ENCODE assay signal across 8 cellular contexts in the genomic region with DNA sequence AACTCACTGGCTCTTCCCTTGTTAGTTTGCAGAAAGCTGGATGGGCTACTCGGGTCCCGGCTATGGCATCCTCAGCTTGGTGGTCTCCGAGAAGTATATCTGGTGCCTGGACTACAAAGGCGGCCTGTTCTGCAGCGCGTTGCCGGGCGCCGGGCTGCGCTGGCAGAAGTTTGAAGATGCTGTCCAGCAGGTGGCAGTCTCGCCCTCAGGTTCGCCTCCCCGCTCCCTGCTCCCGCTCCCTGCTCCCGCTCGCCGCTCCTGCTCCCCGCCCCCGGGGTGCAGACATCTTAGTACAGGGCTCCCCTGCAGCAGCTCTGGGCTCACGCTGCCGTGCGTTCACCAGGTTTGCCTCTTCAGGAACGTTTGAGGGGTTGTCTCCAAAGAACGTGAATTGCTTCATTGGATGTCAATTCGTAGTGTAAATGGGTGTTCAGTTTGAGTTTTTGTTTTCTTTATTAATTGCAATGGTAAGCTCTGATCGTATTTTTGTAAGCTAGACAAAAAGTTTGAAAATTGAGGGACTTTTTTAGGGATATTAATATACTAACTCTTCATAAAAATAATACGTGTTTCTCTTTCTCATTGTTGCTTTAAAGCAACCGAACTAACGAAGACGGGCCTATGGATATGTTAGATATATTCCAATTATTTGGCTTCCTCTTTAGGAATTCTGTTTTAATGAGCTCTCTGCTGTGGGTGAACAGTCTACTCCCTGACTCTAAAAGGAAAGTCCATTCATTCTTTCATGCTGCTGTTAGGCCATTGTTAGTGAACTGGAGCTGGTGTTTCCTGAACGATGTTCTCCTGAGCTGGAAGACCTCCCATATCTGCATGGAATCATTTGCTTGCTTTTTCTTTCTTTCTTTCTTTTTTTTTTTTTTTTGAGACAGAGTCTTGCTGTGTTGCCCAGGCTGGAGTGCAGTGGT.
DNase-seq lines count a peak whose midpoint lies in the region; ATAC-seq and TF ChIP-seq lines count a peak whose summit lies in the region.

No MANE protein-coding gene starts in this region.

- no peaks in the 10 kb centered on the region; a peak in 2 of 22 replicates for H4K20me1 ChIP-seq in BLaER1 treated with 17β-estradiol and CSF1 and Interleukin-3, amounts not matched to agents 10 nM and 100 nM

- peaks cover 0 to 50% (median 25%) of the 10 kb centered on the region in 11 experiments; a peak in 16 of 22 replicates for H3K36me3 ChIP-seq in BLaER1 treated with 17β-estradiol and CSF1 and Interleukin-3, amounts not matched to agents 10 nM and 100 nM
- peaks cover 7 to 66% of the 10 kb centered on the region in 2 experiments; a peak in 2 of 3 replicates for H3K36me3 ChIP-seq in HEK293 (ENCODE audit: control insufficient read depth in 2 of 2, insufficient read depth in 1 of 2, low read length in 2 of 2)

- TF ChIP-seq CTCF in HEK293 (tag by site-specific recombination; IDR thresholded peaks at IDR 0.05): peak; percentile 90

- CTCF ChIA-PET in HEK293 (lab: Yijun Ruan, JAX): interaction anchor here (0.6 to 3.4 kb wide), 33 partner anchors 8 to 731 kb away, joined by 3 to 30 read pairs (median 4); no protein-coding TSS in a partner anchor

- peaks cover 9 to 23% (median 16%) of the 10 kb centered on the region in 10 experiments; a peak in 19 of 20 replicates for H3K4me1 ChIP-seq in BLaER1 treated with 17β-estradiol and CSF1 and Interleukin-3, amounts not matched to agents 10 nM and 100 nM
- no peaks in the 10 kb centered on the region for H3K4me1 ChIP-seq in HEK293 (ENCODE audit: control insufficient read depth, insufficient read depth, low read length)

- H3K9ac ChIP-seq in BLaER1 treated with 17β-estradiol and CSF1 and Interleukin-3, amounts not matched to agents 10 nM and 100 nM: peak overlapping the region in 2 of 11 experiments; percentile 16 to 33; a peak in 1 of 22 replicates

- no peak overlapping the region for H3K27ac ChIP-seq in BLaER1 treated with 17β-estradiol and CSF1 and Interleukin-3, amounts not matched to agents 10 nM and 100 nM
- no peak overlapping the region for H3K27ac ChIP-seq in HEK293 (ENCODE audit: extremely low read depth, low read depth, low read length)

- no peaks in the 10 kb centered on the region for H3K9me3 ChIP-seq in BLaER1 treated with 17β-estradiol and CSF1 and Interleukin-3, amounts not matched to agents 10 nM and 100 nM (replicated peaks in 1 of 11)
- no peaks in the 10 kb centered on the region for H3K9me3 ChIP-seq in HEK293 (ENCODE audit: control insufficient read depth, insufficient read depth, low read depth, low read length)

- H3K27me3 ChIP-seq in BLaER1 treated with 17β-estradiol and CSF1 and Interleukin-3, amounts not matched to agents 10 nM and 100 nM: no peaks in the 10 kb centered on the region

- DNase-seq in NCI-H748 treated with DMSO at 0.1 percent for 48 hours (lab: John Stamatoyannopoulos, UW): peak; percentile 84
- DNase-seq in activated CD8-positive, alpha-beta memory T cell treated with anti-CD3 and anti-CD28 coated beads for 1 hour (ENCODE audit: extremely low read depth in 1 of 2, low read depth in 1 of 2): peak; percentile 8 to 30
- peak; percentile 75 for DNase-seq in effector CD4-positive, alpha-beta T cell
- DNase-seq in medulla oblongata (ENCODE audit: extremely low spot score): peak; percentile 93
- DNase-seq in stimulated activated CD4-positive, alpha-beta T cell treated with anti-CD3 and anti-CD28 coated beads, TNF-alpha, amount 100 ng/mL, for 24 hours (ENCODE audit: low read depth in 3 of 3): peak; percentile 24 to 66 (median 29)

- H3K4me3 ChIP-seq in BLaER1 treated with 17β-estradiol and CSF1 and Interleukin-3, amounts not matched to agents 10 nM and 100 nM: peak overlapping the region in 1 of 10 experiments; percentile 23; a peak in 1 of 20 replicates
- H3K4me3 ChIP-seq in HEK293 (ENCODE audit: low read depth, low read length): no peak overlapping the region

- H3K4me2 ChIP-seq in BLaER1 treated with 17β-estradiol and CSF1 and Interleukin-3, amounts not matched to agents 10 nM and 100 nM: peak overlapping the region in 10 of 11 experiments; percentile 34 to 81 (median 63); a peak in 20 of 22 replicates

- ATAC-seq in GM18520 (IDR thresholded peaks at IDR 0.05; ENCODE audit: unreplicated experiment): no peak

- POLR2A ChIA-PET in HEK293 (lab: Yijun Ruan, JAX): interaction anchor here (0.6 to 0.9 kb wide), 3 partner anchors 27 to 129 kb away, joined by 3 to 4 read pairs (median 4); no protein-coding TSS in a partner anchor

TF ChIP-seq in HEK293, 187 proteins besides CTCF, POLR2A, EP300 and RAD21 (continues in another document):
- TF ChIP-seq, protein P1, sequence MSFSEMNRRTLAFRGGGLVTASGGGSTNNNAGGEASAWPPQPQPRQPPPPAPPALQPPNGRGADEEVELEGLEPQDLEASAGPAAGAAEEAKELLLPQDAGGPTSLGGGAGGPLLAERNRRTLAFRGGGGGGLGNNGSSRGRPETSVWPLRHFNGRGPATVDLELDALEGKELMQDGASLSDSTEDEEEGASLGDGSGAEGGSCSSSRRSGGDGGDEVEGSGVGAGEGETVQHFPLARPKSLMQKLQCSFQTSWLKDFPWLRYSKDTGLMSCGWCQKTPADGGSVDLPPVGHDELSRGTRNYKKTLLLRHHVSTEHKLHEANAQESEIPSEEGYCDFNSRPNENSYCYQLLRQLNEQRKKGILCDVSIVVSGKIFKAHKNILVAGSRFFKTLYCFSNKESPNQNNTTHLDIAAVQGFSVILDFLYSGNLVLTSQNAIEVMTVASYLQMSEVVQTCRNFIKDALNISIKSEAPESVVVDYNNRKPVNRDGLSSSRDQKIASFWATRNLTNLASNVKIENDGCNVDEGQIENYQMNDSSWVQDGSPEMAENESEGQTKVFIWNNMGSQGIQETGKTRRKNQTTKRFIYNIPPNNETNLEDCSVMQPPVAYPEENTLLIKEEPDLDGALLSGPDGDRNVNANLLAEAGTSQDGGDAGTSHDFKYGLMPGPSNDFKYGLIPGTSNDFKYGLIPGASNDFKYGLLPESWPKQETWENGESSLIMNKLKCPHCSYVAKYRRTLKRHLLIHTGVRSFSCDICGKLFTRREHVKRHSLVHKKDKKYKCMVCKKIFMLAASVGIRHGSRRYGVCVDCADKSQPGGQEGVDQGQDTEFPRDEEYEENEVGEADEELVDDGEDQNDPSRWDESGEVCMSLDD (tag by site-specific recombination; IDR thresholded peaks at IDR 0.05): peak; percentile 76
- TF ChIP-seq ZNF404 (tag by site-specific recombination; IDR thresholded peaks at IDR 0.05): no peak
- no peak for TF ChIP-seq SCRT2 (tag by site-specific recombination; IDR thresholded peaks at IDR 0.05)
- TF ChIP-seq ZNF561 (tag by site-specific recombination; IDR thresholded peaks at IDR 0.05; ENCODE audit: borderline replicate concordance): 0 out of 2 replicates have a peak, but pooled peaks have one; percentile 37
- TF ChIP-seq ZNF24 (tag by site-specific recombination; IDR thresholded peaks at IDR 0.05): no peak
- peak; percentile 83 for TF ChIP-seq ZNF654 (tag by site-specific recombination; IDR thresholded peaks at IDR 0.05; ENCODE audit: low read depth)
- TF ChIP-seq, protein P2, sequence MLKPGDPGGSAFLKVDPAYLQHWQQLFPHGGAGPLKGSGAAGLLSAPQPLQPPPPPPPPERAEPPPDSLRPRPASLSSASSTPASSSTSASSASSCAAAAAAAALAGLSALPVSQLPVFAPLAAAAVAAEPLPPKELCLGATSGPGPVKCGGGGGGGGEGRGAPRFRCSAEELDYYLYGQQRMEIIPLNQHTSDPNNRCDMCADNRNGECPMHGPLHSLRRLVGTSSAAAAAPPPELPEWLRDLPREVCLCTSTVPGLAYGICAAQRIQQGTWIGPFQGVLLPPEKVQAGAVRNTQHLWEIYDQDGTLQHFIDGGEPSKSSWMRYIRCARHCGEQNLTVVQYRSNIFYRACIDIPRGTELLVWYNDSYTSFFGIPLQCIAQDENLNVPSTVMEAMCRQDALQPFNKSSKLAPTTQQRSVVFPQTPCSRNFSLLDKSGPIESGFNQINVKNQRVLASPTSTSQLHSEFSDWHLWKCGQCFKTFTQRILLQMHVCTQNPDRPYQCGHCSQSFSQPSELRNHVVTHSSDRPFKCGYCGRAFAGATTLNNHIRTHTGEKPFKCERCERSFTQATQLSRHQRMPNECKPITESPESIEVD (tag by site-specific recombination; IDR thresholded peaks at IDR 0.05): no peak
- TF ChIP-seq ZNF585B (tag by site-specific recombination; IDR thresholded peaks at IDR 0.05): no peak
- TF ChIP-seq ZNF624 (tag by site-specific recombination; IDR thresholded peaks at IDR 0.05): no peak
- no peak for TF ChIP-seq SALL2 (tag by site-specific recombination; IDR thresholded peaks at IDR 0.05; ENCODE audit: borderline replicate concordance)
- no peak for TF ChIP-seq ZNF48 (tag by site-specific recombination; IDR thresholded peaks at IDR 0.05)
- no peak for TF ChIP-seq ZNF121 (tag by site-specific recombination; IDR thresholded peaks at IDR 0.05)
- no peak for TF ChIP-seq YY2 (tag by site-specific recombination; IDR thresholded peaks at IDR 0.05)
- peak; percentile 73 for TF ChIP-seq GLIS2 (tag by site-specific recombination; IDR thresholded peaks at IDR 0.05)
- peak; percentile 96 for TF ChIP-seq ZBTB17 (tag by site-specific recombination; IDR thresholded peaks at IDR 0.05)
- 0 out of 2 replicates have a peak, but pooled peaks have one; percentile 53 for TF ChIP-seq ZIC2 (tag by site-specific recombination; IDR thresholded peaks at IDR 0.05)
- TF ChIP-seq ZNF341 (tag by site-specific recombination; IDR thresholded peaks at IDR 0.05; ENCODE audit: low read depth): peak; percentile 39; the same call in 1 of the 2 replicates
- TF ChIP-seq, protein P3, sequence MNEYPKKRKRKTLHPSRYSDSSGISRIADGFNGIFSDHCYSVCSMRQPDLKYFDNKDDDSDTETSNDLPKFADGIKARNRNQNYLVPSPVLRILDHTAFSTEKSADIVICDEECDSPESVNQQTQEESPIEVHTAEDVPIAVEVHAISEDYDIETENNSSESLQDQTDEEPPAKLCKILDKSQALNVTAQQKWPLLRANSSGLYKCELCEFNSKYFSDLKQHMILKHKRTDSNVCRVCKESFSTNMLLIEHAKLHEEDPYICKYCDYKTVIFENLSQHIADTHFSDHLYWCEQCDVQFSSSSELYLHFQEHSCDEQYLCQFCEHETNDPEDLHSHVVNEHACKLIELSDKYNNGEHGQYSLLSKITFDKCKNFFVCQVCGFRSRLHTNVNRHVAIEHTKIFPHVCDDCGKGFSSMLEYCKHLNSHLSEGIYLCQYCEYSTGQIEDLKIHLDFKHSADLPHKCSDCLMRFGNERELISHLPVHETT (tag by site-specific recombination; IDR thresholded peaks at IDR 0.05): no peak
- TF ChIP-seq ZNF10 (tag by site-specific recombination; IDR thresholded peaks at IDR 0.05): peak; percentile 42; the same call in 1 of the 2 replicates
- peak; percentile 44; the same call in 1 of the 2 replicates for TF ChIP-seq ZNF76 (tag by site-specific recombination; IDR thresholded peaks at IDR 0.05; ENCODE audit: borderline replicate concordance, low read depth)
- no peak for TF ChIP-seq ZNF350 (tag by site-specific recombination; IDR thresholded peaks at IDR 0.05)
- TF ChIP-seq YY1 (tag by site-specific recombination; IDR thresholded peaks at IDR 0.05): peak; percentile 81

Comparison
In these comparisons a context has a peak if more than half of its experiments do, and no peak if none do; other contexts are left out.
1. DNase-seq: peak in every context shown above with its lines; median percentile 93 in medulla oblongata; 84 in NCI-H748 treated with DMSO at 0.1 percent for 48 hours; 75 in effector CD4-positive, alpha-beta T cell; 29 in stimulated activated CD4-positive, alpha-beta T cell treated with anti-CD3 and anti-CD28 coated beads, TNF-alpha, amount 100 ng/mL, for 24 hours; 19 in activated CD8-positive, alpha-beta memory T cell treated with anti-CD3 and anti-CD28 coated beads for 1 hour.